Comparison of ENCODE assay signal across 23 cellular contexts in genomic region chr7:30183712-30184372, GRCh38. TPM values are rescaled to one million over a fixed set of nuclear protein-coding genes. Genes with fewer than 3 reads are reported as not detected.
A peak's percentile ranks its signal among the peaks of the same experiment; 100 is the strongest.
DNase-seq lines count a peak whose midpoint lies in the region; ATAC-seq and TF ChIP-seq lines count a peak whose summit lies in the region.
"Had no signal": no experiment of that assay in that cellular context is flagged by ENCODE, and none has a peak within 500 bp of the region (broad histone marks: within the 10 kb centered on the region; RNA-seq: fewer than 3 reads in every experiment).

No MANE protein-coding gene starts in this region.

- no peak for TF ChIP-seq EP300 in tibial nerve (IDR thresholded peaks at IDR 0.05)

- H3K27ac Mint-ChIP-seq in brain, result peak overlapping the region in 3 of 5 experiments; percentile 87 to 98 (median 93)
- H3K27ac Mint-ChIP-seq in natural killer cell, result no peak overlapping the region
- H3K27ac Mint-ChIP-seq: activated CD4-positive, alpha-beta T cell treated with anti-CD3 and anti-CD28 coated beads, Interleukin-2, amount 10 ng/mL, durations not matched to agents 7 days and 5 days; activated naive CD4-positive, alpha-beta T cell treated with anti-CD3 and anti-CD28 coated beads for 36 hours had no signal

- ATAC-seq in heart left ventricle (no peak), psoas muscle (no peak), natural killer cell (no peak)
- no peak for ATAC-seq in activated CD4-positive, CD25-positive, alpha-beta regulatory T cell treated with anti-CD3 and anti-CD28 coated beads, Interleukin-2, amount 50 U/mL, for 24 hours
- ATAC-seq: GM12878, left colon had no signal

- intact Hi-C loops in heart left ventricle (cut with DNase I), result loop anchor here in 2 of 10 donors (5.0 kb wide), 2 partner anchors 38 to 43 kb away; no protein-coding TSS in a partner anchor
- intact Hi-C loops in cardiac septum (cut with DNase I), result no loop called here
- intact Hi-C loops in psoas muscle (cut with DNase I), result no loop called here
- intact Hi-C loops in natural killer cell (cut with micrococcal nuclease), result no loop called here

- WGBS in heart left ventricle, 4 donors, result 78 to 97% (median 96%) methylated on average over 4 of the region's 4 CpGs
- WGBS in psoas muscle, 3 donors, result 93 to 96% (median 95%) methylated on average over 4 of the region's 4 CpGs
- 67 to 72% methylated on average over 4 of the region's 4 CpGs for WGBS in tibial nerve, 2 donors

- H3K36me3 Mint-ChIP-seq in brain (peaks cover 8% of the 10 kb centered on the region), natural killer cell (no peaks in the 10 kb centered on the region)

- H3K9me3 ChIP-seq in heart left ventricle (peaks cover 0 to 15% (median 0%) of the 10 kb centered on the region in 12 donors), psoas muscle (no peaks in the 10 kb centered on the region), tibial nerve (no peaks in the 10 kb centered on the region)
- H3K9me3 ChIP-seq: transverse colon had no signal

- no peak for TF ChIP-seq POLR2A in heart left ventricle (IDR thresholded peaks at IDR 0.05)
- no peak for TF ChIP-seq POLR2A in tibial nerve (IDR thresholded peaks at IDR 0.05)

- H3K9me3 Mint-ChIP-seq in brain (peaks cover 12 to 33% (median 24%) of the 10 kb centered on the region in 5 experiments), natural killer cell (no peaks in the 10 kb centered on the region)

- H3K4me3 ChIP-seq in heart left ventricle (no peak overlapping the region), psoas muscle (no peak overlapping the region), tibial nerve (no peak overlapping the region)
- H3K4me3 ChIP-seq: GM12878, transverse colon had no signal

- peaks cover 8% of the 10 kb centered on the region for H3K27me3 Mint-ChIP-seq in brain
- no peaks in the 10 kb centered on the region for H3K27me3 Mint-ChIP-seq in natural killer cell (ENCODE audit: low read depth in 2 of 2)
- H3K27me3 Mint-ChIP-seq: activated CD4-positive, alpha-beta T cell treated with anti-CD3 and anti-CD28 coated beads, Interleukin-2, amount 10 ng/mL, durations not matched to agents 7 days and 5 days had no signal

- peak overlapping the region in 9 of 12 donors; percentile 48 to 88 (median 64) for H3K27ac ChIP-seq in heart left ventricle
- H3K27ac ChIP-seq in psoas muscle, result peak overlapping the region; percentile 87
- peak overlapping the region in 3 of 4 donors; percentile 37 to 94 (median 87) for H3K27ac ChIP-seq in tibial nerve
- H3K27ac ChIP-seq: epithelial cell of prostate, RWPE1, VCaP had no signal

- H3K4me1 ChIP-seq in heart left ventricle (peaks cover 0 to 43% (median 23%) of the 10 kb centered on the region in 12 donors), psoas muscle (peaks cover 56% of the 10 kb centered on the region), tibial nerve (peaks cover 0 to 72% (median 27%) of the 10 kb centered on the region in 4 donors)

- no peak for TF ChIP-seq CTCF in heart left ventricle (IDR thresholded peaks at IDR 0.05)
- TF ChIP-seq CTCF in brain (conservative IDR thresholded peaks at IDR 0.05), result no peak
- TF ChIP-seq CTCF in psoas muscle (IDR thresholded peaks at IDR 0.05), result no peak
- no peak for TF ChIP-seq CTCF in tibial nerve (IDR thresholded peaks at IDR 0.05)
- TF ChIP-seq CTCF in natural killer cell (IDR thresholded peaks at IDR 0.05), result no peak

- no peaks in the 10 kb centered on the region for H3K27me3 ChIP-seq in heart left ventricle
- no peaks in the 10 kb centered on the region for H3K27me3 ChIP-seq in psoas muscle (ENCODE audit: insufficient read depth in 3 of 3, low read length in 2 of 3)
- H3K27me3 ChIP-seq in tibial nerve, result no peaks in the 10 kb centered on the region
- H3K27me3 ChIP-seq: transverse colon had no signal

- H3K4me3 Mint-ChIP-seq in brain, result peak overlapping the region in 1 of 5 experiments; percentile 9
- H3K4me3 Mint-ChIP-seq in natural killer cell, result no peak overlapping the region
- H3K4me3 Mint-ChIP-seq: activated CD4-positive, alpha-beta T cell treated with anti-CD3 and anti-CD28 coated beads, Interleukin-2, amount 10 ng/mL, durations not matched to agents 7 days and 5 days; activated naive CD4-positive, alpha-beta T cell treated with anti-CD3 and anti-CD28 coated beads for 36 hours had no signal

- no peak for DNase-seq in heart left ventricle
- DNase-seq in cardiac septum (ENCODE audit: low spot score), result no peak
- DNase-seq in psoas muscle, result no peak
- no peak for DNase-seq in tibial nerve (ENCODE audit: low spot score in 2 of 2)
- no peak for DNase-seq in NAMALWA (ENCODE audit: low spot score)
- DNase-seq in natural killer cell, result no peak
- DNase-seq: activated CD4-positive, alpha-beta T cell treated with anti-CD3 and anti-CD28 coated beads, Interleukin-2, amount 10 ng/mL, durations not matched to agents 7 days and 5 days; activated naive CD4-positive, alpha-beta T cell treated with anti-CD3 and anti-CD28 coated beads for 36 hours; AML-193; amniotic stem cell; central memory CD4-positive, alpha-beta T cell; effector CD4-positive, alpha-beta T cell; left colon; NCI-H1417; NCI-H2171; NCI-H748 treated with DMSO at 0.1 percent for 48 hours; transverse colon had no signal

- H3K36me3 ChIP-seq in heart left ventricle, result no peaks in the 10 kb centered on the region
- H3K36me3 ChIP-seq in psoas muscle (ENCODE audit: insufficient read depth in 1 of 2, low read depth in 1 of 2), result no peaks in the 10 kb centered on the region
- H3K36me3 ChIP-seq in tibial nerve, result no peaks in the 10 kb centered on the region
- H3K36me3 ChIP-seq: transverse colon had no signal

- H3K4me1 Mint-ChIP-seq in brain, result peaks cover 29% of the 10 kb centered on the region
- H3K4me1 Mint-ChIP-seq in natural killer cell, result peaks cover 7 to 11% of the 10 kb centered on the region in 2 donors

RNA-seq across cellular contexts. Expression of gene MTURN, which starts 49.1 kb away (rescaled TPM):
- total RNA-seq in heart left ventricle (10 to 100 TPM; 16.7 to 45.2 (median 21.6) TPM), cardiac septum (49.3 TPM), psoas muscle (10 to 100 TPM; 17.6 to 68.6 (median 36.9) TPM), tibial nerve (100 to 1,000 TPM; 156 to 246 (median 186) TPM), natural killer cell (10 to 100 TPM; 31.6 to 37.3 (median 32.8) TPM)
- polyA plus RNA-seq in heart left ventricle (10 to 100 TPM in 1 of 2 donors, 1 to 10 TPM in 1; 7.7 to 11.1 TPM), brain (ENCODE audit: insufficient read depth, low read depth, low replicate concordance) (450 TPM), psoas muscle (10 to 100 TPM in 2 of 3 donors, 1 to 10 TPM in 1; 7.1 to 12.5 (median 10.2) TPM)

Comparison
In these comparisons a context has a peak if more than half of its experiments do, and no peak if none do; other contexts are left out.
1. H3K27ac Mint-ChIP-seq: peak in brain (3 of 5); none in natural killer cell (0 of 2).
2. Peak in every context shown above with its lines, with median percentiles within 50 percentile points of each other: H3K27ac ChIP-seq.